Comparison of ENCODE assay signal across 1 cellular context in the genomic region with DNA sequence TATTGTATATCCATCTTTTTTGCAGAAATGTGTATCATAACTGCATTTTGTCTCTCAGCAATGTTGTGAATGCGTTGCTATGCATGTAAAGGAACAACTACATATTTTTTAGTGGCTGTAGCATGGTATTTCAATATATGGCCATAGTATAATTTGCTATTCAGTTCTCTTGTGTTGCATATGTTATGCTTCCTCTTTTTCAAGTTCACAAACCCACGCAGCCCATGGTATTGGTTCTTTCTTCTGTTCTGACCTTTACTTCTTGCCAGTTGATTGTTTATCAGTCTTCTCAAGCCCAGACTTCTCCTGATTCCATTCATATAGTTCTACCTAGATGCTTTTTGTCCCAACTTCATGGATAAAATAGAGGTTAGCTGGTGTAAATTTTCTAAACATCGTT.
TF ChIP-seq lines count a peak whose summit lies in the region.

No MANE protein-coding gene starts in this region.

TF ChIP-seq in GM23338, 12 proteins besides CTCF, POLR2A, EP300 and RAD21 (continued from another document):
- TF ChIP-seq, protein P1, sequence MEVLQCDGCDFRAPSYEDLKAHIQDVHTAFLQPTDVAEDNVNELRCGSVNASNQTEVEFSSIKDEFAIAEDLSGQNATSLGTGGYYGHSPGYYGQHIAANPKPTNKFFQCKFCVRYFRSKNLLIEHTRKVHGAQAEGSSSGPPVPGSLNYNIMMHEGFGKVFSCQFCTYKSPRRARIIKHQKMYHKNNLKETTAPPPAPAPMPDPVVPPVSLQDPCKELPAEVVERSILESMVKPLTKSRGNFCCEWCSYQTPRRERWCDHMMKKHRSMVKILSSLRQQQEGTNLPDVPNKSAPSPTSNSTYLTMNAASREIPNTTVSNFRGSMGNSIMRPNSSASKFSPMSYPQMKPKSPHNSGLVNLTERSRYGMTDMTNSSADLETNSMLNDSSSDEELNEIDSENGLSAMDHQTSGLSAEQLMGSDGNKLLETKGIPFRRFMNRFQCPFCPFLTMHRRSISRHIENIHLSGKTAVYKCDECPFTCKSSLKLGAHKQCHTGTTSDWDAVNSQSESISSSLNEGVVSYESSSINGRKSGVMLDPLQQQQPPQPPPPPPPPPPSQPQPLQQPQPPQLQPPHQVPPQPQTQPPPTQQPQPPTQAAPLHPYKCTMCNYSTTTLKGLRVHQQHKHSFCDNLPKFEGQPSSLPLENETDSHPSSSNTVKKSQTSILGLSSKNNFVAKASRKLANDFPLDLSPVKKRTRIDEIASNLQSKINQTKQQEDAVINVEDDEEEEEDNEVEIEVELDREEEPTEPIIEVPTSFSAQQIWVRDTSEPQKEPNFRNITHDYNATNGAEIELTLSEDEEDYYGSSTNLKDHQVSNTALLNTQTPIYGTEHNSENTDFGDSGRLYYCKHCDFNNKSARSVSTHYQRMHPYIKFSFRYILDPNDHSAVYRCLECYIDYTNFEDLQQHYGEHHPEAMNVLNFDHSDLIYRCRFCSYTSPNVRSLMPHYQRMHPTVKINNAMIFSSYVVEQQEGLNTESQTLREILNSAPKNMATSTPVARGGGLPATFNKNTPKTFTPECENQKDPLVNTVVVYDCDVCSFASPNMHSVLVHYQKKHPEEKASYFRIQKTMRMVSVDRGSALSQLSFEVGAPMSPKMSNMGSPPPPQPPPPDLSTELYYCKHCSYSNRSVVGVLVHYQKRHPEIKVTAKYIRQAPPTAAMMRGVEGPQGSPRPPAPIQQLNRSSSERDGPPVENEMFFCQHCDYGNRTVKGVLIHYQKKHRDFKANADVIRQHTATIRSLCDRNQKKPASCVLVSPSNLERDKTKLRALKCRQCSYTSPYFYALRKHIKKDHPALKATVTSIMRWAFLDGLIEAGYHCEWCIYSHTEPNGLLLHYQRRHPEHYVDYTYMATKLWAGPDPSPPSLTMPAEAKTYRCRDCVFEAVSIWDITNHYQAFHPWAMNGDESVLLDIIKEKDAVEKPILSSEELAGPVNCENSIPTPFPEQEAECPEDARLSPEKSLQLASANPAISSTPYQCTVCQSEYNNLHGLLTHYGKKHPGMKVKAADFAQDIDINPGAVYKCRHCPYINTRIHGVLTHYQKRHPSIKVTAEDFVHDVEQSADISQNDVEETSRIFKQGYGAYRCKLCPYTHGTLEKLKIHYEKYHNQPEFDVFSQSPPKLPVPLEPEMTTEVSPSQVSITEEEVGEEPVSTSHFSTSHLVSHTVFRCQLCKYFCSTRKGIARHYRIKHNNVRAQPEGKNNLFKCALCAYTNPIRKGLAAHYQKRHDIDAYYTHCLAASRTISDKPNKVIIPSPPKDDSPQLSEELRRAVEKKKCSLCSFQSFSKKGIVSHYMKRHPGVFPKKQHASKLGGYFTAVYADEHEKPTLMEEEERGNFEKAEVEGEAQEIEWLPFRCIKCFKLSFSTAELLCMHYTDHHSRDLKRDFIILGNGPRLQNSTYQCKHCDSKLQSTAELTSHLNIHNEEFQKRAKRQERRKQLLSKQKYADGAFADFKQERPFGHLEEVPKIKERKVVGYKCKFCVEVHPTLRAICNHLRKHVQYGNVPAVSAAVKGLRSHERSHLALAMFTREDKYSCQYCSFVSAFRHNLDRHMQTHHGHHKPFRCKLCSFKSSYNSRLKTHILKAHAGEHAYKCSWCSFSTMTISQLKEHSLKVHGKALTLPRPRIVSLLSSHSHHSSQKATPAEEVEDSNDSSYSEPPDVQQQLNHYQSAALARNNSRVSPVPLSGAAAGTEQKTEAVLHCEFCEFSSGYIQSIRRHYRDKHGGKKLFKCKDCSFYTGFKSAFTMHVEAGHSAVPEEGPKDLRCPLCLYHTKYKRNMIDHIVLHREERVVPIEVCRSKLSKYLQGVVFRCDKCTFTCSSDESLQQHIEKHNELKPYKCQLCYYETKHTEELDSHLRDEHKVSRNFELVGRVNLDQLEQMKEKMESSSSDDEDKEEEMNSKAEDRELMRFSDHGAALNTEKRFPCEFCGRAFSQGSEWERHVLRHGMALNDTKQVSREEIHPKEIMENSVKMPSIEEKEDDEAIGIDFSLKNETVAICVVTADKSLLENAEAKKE (CRISPR knock-in tag; IDR thresholded peaks at IDR 0.05), result no peak
- no peak for TF ChIP-seq NANOG (IDR thresholded peaks at IDR 0.05; ENCODE audit: borderline replicate concordance)
- no peak for TF ChIP-seq ZNF331 (CRISPR knock-in tag; IDR thresholded peaks at IDR 0.05; ENCODE audit: low read depth)
- no peak for TF ChIP-seq ZNF114 (CRISPR knock-in tag; IDR thresholded peaks at IDR 0.05)
- TF ChIP-seq, protein P2, sequence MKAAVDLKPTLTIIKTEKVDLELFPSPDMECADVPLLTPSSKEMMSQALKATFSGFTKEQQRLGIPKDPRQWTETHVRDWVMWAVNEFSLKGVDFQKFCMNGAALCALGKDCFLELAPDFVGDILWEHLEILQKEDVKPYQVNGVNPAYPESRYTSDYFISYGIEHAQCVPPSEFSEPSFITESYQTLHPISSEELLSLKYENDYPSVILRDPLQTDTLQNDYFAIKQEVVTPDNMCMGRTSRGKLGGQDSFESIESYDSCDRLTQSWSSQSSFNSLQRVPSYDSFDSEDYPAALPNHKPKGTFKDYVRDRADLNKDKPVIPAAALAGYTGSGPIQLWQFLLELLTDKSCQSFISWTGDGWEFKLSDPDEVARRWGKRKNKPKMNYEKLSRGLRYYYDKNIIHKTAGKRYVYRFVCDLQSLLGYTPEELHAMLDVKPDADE (IDR thresholded peaks at IDR 0.05), result no peak
